Comparison of ENCODE assay signal across 17 cellular contexts in genomic region chr2:94839224-94839623, GRCh38. TPM values are rescaled to one million over a fixed set of nuclear protein-coding genes. Genes with fewer than 3 reads are reported as not detected.
"Had no signal": no experiment of that assay in that cellular context is flagged by ENCODE, and none has a peak within 500 bp of the region (broad histone marks: within the 10 kb centered on the region; RNA-seq: fewer than 3 reads in every experiment).

No MANE protein-coding gene starts in this region.

RNA-seq across cellular contexts. Expression of gene TEKT4, which starts 32.0 kb away (rescaled TPM):
- total RNA-seq: activated naive CD4-positive, alpha-beta T cell treated with anti-CD3 and anti-CD28 coated beads for 36 hours; activated naive CD4-positive, alpha-beta T cell treated with anti-CD3 and anti-CD28 coated beads, Interleukin-2, amount 50 U/mL, for 72 hours; activated naive CD8-positive, alpha-beta T cell treated with anti-CD3 and anti-CD28 coated beads for 36 hours; activated naive CD8-positive, alpha-beta T cell treated with anti-CD3 and anti-CD28 coated beads, Interleukin-2, amount 10 ng/mL, durations not matched to agents 7 days and 5 days; activated T-cell treated with anti-CD3 and anti-CD28 coated beads, Interleukin-2, amount 50 U/mL, for 4 hours; activated T-cell treated with anti-CD3 and anti-CD28 coated beads, Interleukin-2, amount 50 U/mL, for 72 hours; activated T-helper 17 cell treated with anti-CD3 and anti-CD28 coated beads, Interleukin-2, amount 50 U/mL, for 72 hours; aorta; ascending aorta; astrocyte; body of pancreas; breast epithelium; bronchial epithelial cell; cardiac muscle cell; chondrocyte had no signal
- polyA plus RNA-seq: adipose tissue, adrenal gland, aorta, cardiac muscle cell had no signal
